Comparison of ENCODE assay signal across 26 cellular contexts in the genomic region with DNA sequence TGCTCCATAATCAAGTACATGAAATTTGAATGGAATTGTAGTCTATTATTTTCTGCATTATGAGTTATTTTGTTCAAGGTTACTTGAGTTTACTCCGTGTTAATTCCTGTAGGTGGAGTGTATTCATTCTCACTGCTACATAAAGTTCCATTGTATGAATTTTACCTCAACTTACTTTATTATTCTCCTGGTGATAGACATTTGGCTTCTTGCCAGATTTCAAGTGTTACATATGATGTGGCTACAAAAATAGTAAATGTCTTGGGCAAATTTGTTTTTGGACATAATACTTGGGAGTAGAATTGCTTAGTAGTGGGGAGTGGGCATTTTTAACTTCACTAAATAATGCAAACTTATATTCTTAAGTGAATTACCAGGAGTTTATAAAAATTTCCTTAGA.
"Had no signal": no experiment of that assay in that cellular context is flagged by ENCODE, and none has a peak within 500 bp of the region (broad histone marks: within the 10 kb centered on the region; RNA-seq: fewer than 3 reads in every experiment).

No MANE protein-coding gene starts in this region.

- H3K9me3 ChIP-seq: left ventricle myocardium inferior, neutrophil, psoas muscle, stomach, testis, thyroid gland, transverse colon, upper lobe of left lung, vagina had no signal

- ATAC-seq: natural killer cell; psoas muscle; sciatic nerve; stimulated activated naive B cell treated with anti-CD40 and anti-IgM and Interleukin-4, amounts not matched to agents 10 μg/mL and 1 μg/mL and 100 μg/mL, for 72 hours; stimulated activated naive CD8-positive, alpha-beta T cell treated with anti-CD3 and anti-CD28 coated beads, Interleukin-15, Interleukin-2, amounts not matched to agents 100 U/mL and 50 U/mL, for 24 hours had no signal

- DNase-seq: islet precursor cell; left ventricle myocardium inferior; mesendoderm; naive B cell; natural killer cell; nephron progenitor cell; occipital lobe; psoas muscle; stimulated activated CD4-positive, alpha-beta T cell treated with anti-CD3 and anti-CD28 coated beads, Interleukin-12 subunit alpha, Interleukin-12 subunit beta, amount 100 ng/mL, for 4 hours; stimulated activated CD4-positive, alpha-beta T cell treated with anti-CD3 and anti-CD28 coated beads, Interleukin-15, amount 100 ng/mL, for 24 hours; stimulated activated CD4-positive, alpha-beta T cell treated with anti-CD3 and anti-CD28 coated beads, Interleukin-2, amount 100 ng/mL, for 24 hours; stimulated activated CD4-positive, alpha-beta T cell treated with anti-CD3 and anti-CD28 coated beads, Interleukin-4, amount 100 ng/mL, for 1 hour; stimulated activated naive B cell treated with anti-CD40 and anti-IgM and Interleukin-4, amounts not matched to agents 10 μg/mL and 1 μg/mL and 100 μg/mL, for 72 hours; stimulated activated naive CD8-positive, alpha-beta T cell treated with anti-CD3 and anti-CD28 coated beads, Interleukin-15, Interleukin-2, amounts not matched to agents 100 U/mL and 50 U/mL, for 24 hours; stomach; testis; thyroid gland; transverse colon; upper lobe of left lung had no signal

- H3K79me2 ChIP-seq: parathyroid adenoma had no signal

- H3K27ac ChIP-seq: left ventricle myocardium inferior, neural progenitor cell, neutrophil, parathyroid adenoma, psoas muscle, skin epidermis, stomach, testis, thyroid gland, transverse colon, upper lobe of left lung, vagina had no signal

- H2AFZ ChIP-seq: parathyroid adenoma had no signal

- H3K4me1 ChIP-seq: left ventricle myocardium inferior, neural progenitor cell, parathyroid adenoma, testis, thyroid gland, transverse colon, vagina had no signal

- H3K27me3 ChIP-seq: neural progenitor cell, neutrophil, stomach, testis, thyroid gland, transverse colon, upper lobe of left lung, vagina had no signal

- H3K36me3 ChIP-seq: left ventricle myocardium inferior, neural progenitor cell, neutrophil, stomach, thyroid gland, transverse colon, upper lobe of left lung, vagina had no signal

- H3K4me2 ChIP-seq: neural progenitor cell had no signal

- H3K4me3 ChIP-seq: left ventricle myocardium inferior, lung, neural progenitor cell, psoas muscle, skin epidermis, stomach, testis, thyroid gland, transverse colon, upper lobe of left lung, vagina had no signal

- H3K9ac ChIP-seq: neural progenitor cell, parathyroid adenoma had no signal
